Comparison of ENCODE assay signal across 35 cellular contexts in genomic region chr10:15266117-15266516, GRCh38.
"Had no signal": no experiment of that assay in that cellular context is flagged by ENCODE, and none has a peak within 500 bp of the region (broad histone marks: within the 10 kb centered on the region; RNA-seq: fewer than 3 reads in every experiment).

No MANE protein-coding gene starts in this region.

- H3K4me3 ChIP-seq: adrenal gland, body of pancreas, breast epithelium had no signal

- H3K4me1 ChIP-seq: adrenal gland, breast epithelium had no signal

- H3K9me3 Mint-ChIP-seq: activated CD4-positive, alpha-beta T cell treated with anti-CD3 and anti-CD28 coated beads, Interleukin-2, amount 10 ng/mL, durations not matched to agents 24 days and 14 days; activated CD8-positive, alpha-beta T cell treated with anti-CD3 and anti-CD28 coated beads for 36 hours; activated T-cell treated with anti-CD3 and anti-CD28 coated beads, Interleukin-2, amount 50 U/mL, for 72 hours; activated T-helper 1 cell treated with anti-CD3 and anti-CD28 coated beads, Interleukin-12 subunit alpha, Interleukin-12 subunit beta, Interleukin-2, Interleukin-4 antibody, amounts not matched to agents 30 ng/mL and 10 ng/mL and 1 ng/mL, durations not matched to agents 14 hours and 24 hours and 36 hours; activated T-helper 17 cell treated with anti-CD3 and anti-CD28 coated beads, Interleukin-2, amount 50 U/mL, for 72 hours; T-helper 1 cell treated with Interleukin-12 subunit alpha and Interleukin-12 subunit beta and Interleukin-4 antibody, amounts not matched to agents 30 μg/mL and 1 μg/mL, for 36 hours; T-helper 2 cell treated with Interferon-gamma antibody and Interleukin-4, amounts not matched to agents 5 μg/mL and 100 μg/mL, for 36 hours had no signal

- H3K9me3 ChIP-seq: adrenal gland, body of pancreas had no signal

- ATAC-seq: activated CD8-positive, alpha-beta T cell treated with anti-CD3 and anti-CD28 coated beads for 36 hours; activated naive CD4-positive, alpha-beta T cell treated with anti-CD3 and anti-CD28 coated beads, Interleukin-2, amount 50 U/mL, for 72 hours; activated T-cell treated with anti-CD3 and anti-CD28 coated beads, Interleukin-2, amount 50 U/mL, for 4 hours; activated T-cell treated with anti-CD3 and anti-CD28 coated beads, Interleukin-2, amount 50 U/mL, for 72 hours; activated T-helper 17 cell treated with anti-CD3 and anti-CD28 coated beads, Interleukin-2, amount 50 U/mL, for 72 hours; body of pancreas had no signal

- DNase-seq: activated B cell treated with CpG ODN at 0.5 μM for 24 hours; activated CD4-positive, alpha-beta memory T cell treated with anti-CD3 and anti-CD28 coated beads for 36 hours; activated CD4-positive, alpha-beta T cell treated with anti-CD3 and anti-CD28 coated beads for 4 hours; activated CD4-positive, alpha-beta T cell treated with anti-CD3 and anti-CD28 coated beads, Interleukin-2, amount 10 ng/mL, durations not matched to agents 24 days and 14 days; activated CD4-positive, alpha-beta T cell treated with anti-CD3 and anti-CD28 coated beads, Interleukin-2, amount 50 U/mL, for 1 hour; activated CD4-positive, alpha-beta T cell treated with anti-CD3 and anti-CD28 coated beads, Interleukin-2, amount 50 U/mL, for 4 hours; activated CD4-positive, CD25-positive, alpha-beta regulatory T cell treated with anti-CD3 and anti-CD28 coated beads, Interleukin-2, amount 50 U/mL, for 72 hours; activated CD8-positive, alpha-beta memory T cell treated with anti-CD3 and anti-CD28 coated beads, Interleukin-2, amount 50 U/mL, for 4 hours; activated CD8-positive, alpha-beta T cell treated with anti-CD3 and anti-CD28 coated beads for 36 hours; activated effector memory CD4-positive, alpha-beta T cell treated with anti-CD3 and anti-CD28 coated beads, Interleukin-2, amount 50 U/mL, for 16 hours; activated gamma-delta T cell treated with Interleukin-2 at 50 U/mL for 16 hours; activated naive CD4-positive, alpha-beta T cell; activated naive CD4-positive, alpha-beta T cell treated with anti-CD3 and anti-CD28 coated beads for 36 hours; activated naive CD4-positive, alpha-beta T cell treated with anti-CD3 and anti-CD28 coated beads, Interleukin-2, amount 50 U/mL, for 16 hours; activated naive CD8-positive, alpha-beta T cell treated with anti-CD3 and anti-CD28 coated beads for 36 hours; activated T-cell treated with anti-CD3 and anti-CD28 coated beads for 4 hours; activated T-cell treated with anti-CD3 and anti-CD28 coated beads, Interleukin-2, amount 50 U/mL, for 1 hour; activated T-cell treated with anti-CD3 and anti-CD28 coated beads, Interleukin-2, amount 50 U/mL, for 4 hours; activated T-cell treated with anti-CD3 and anti-CD28 coated beads, Interleukin-2, amount 50 U/mL, for 72 hours; amniotic stem cell; aorta; body of pancreas; brain microvascular endothelial cell; central memory CD4-positive, alpha-beta T cell; T-helper 1 cell; T-helper 2 cell; T-helper 9 cell had no signal

- H3K27ac ChIP-seq: adrenal gland, body of pancreas, brain microvascular endothelial cell, breast epithelium, VCaP had no signal

- H3K27me3 ChIP-seq: adrenal gland, body of pancreas, brain microvascular endothelial cell, breast epithelium had no signal

- H3K27ac Mint-ChIP-seq: activated B cell treated with CpG ODN at 0.5 μM for 24 hours; activated CD4-positive, alpha-beta memory T cell treated with anti-CD3 and anti-CD28 coated beads for 36 hours; activated CD4-positive, alpha-beta T cell treated with anti-CD3 and anti-CD28 coated beads, Interleukin-2, amount 10 ng/mL, durations not matched to agents 24 days and 14 days; activated CD8-positive, alpha-beta T cell treated with anti-CD3 and anti-CD28 coated beads for 36 hours; activated naive CD4-positive, alpha-beta T cell treated with anti-CD3 and anti-CD28 coated beads for 36 hours; activated naive CD4-positive, alpha-beta T cell treated with anti-CD3 and anti-CD28 coated beads, Interleukin-2, amount 50 U/mL, for 72 hours; activated naive CD8-positive, alpha-beta T cell treated with anti-CD3 and anti-CD28 coated beads for 36 hours; activated T-cell treated with anti-CD3 and anti-CD28 coated beads, Interleukin-2, amount 50 U/mL, for 72 hours; activated T-helper 1 cell treated with anti-CD3 and anti-CD28 coated beads, Interleukin-12 subunit alpha, Interleukin-12 subunit beta, Interleukin-2, Interleukin-4 antibody, amounts not matched to agents 30 ng/mL and 10 ng/mL and 1 ng/mL, durations not matched to agents 14 hours and 24 hours and 36 hours; activated T-helper 17 cell treated with anti-CD3 and anti-CD28 coated beads, Interleukin-2, amount 50 U/mL, for 72 hours; T-helper 1 cell treated with Interleukin-12 subunit alpha and Interleukin-12 subunit beta and Interleukin-4 antibody, amounts not matched to agents 30 μg/mL and 1 μg/mL, for 36 hours; T-helper 2 cell treated with Interferon-gamma antibody and Interleukin-4, amounts not matched to agents 5 μg/mL and 100 μg/mL, for 36 hours had no signal

- H3K4me1 Mint-ChIP-seq: activated B cell treated with CpG ODN at 0.5 μM for 24 hours; activated CD4-positive, alpha-beta T cell treated with anti-CD3 and anti-CD28 coated beads, Interleukin-2, amount 10 ng/mL, durations not matched to agents 24 days and 14 days; activated naive CD8-positive, alpha-beta T cell treated with anti-CD3 and anti-CD28 coated beads for 36 hours; activated T-helper 17 cell treated with anti-CD3 and anti-CD28 coated beads, Interleukin-2, amount 50 U/mL, for 72 hours had no signal

- H3K4me3 Mint-ChIP-seq: activated B cell treated with CpG ODN at 0.5 μM for 24 hours; activated CD4-positive, alpha-beta memory T cell treated with anti-CD3 and anti-CD28 coated beads for 36 hours; activated CD4-positive, alpha-beta T cell treated with anti-CD3 and anti-CD28 coated beads, Interleukin-2, amount 10 ng/mL, durations not matched to agents 24 days and 14 days; activated CD8-positive, alpha-beta T cell treated with anti-CD3 and anti-CD28 coated beads for 36 hours; activated naive CD4-positive, alpha-beta T cell treated with anti-CD3 and anti-CD28 coated beads for 36 hours; activated naive CD8-positive, alpha-beta T cell treated with anti-CD3 and anti-CD28 coated beads for 36 hours; activated T-cell treated with anti-CD3 and anti-CD28 coated beads, Interleukin-2, amount 50 U/mL, for 4 hours; activated T-cell treated with anti-CD3 and anti-CD28 coated beads, Interleukin-2, amount 50 U/mL, for 72 hours; activated T-helper 1 cell treated with anti-CD3 and anti-CD28 coated beads, Interleukin-12 subunit alpha, Interleukin-12 subunit beta, Interleukin-2, Interleukin-4 antibody, amounts not matched to agents 30 ng/mL and 10 ng/mL and 1 ng/mL, durations not matched to agents 14 hours and 24 hours and 36 hours; activated T-helper 17 cell treated with anti-CD3 and anti-CD28 coated beads, Interleukin-2, amount 50 U/mL, for 72 hours; T-helper 1 cell treated with Interleukin-12 subunit alpha and Interleukin-12 subunit beta and Interleukin-4 antibody, amounts not matched to agents 30 μg/mL and 1 μg/mL, for 36 hours; T-helper 2 cell treated with Interferon-gamma antibody and Interleukin-4, amounts not matched to agents 5 μg/mL and 100 μg/mL, for 36 hours had no signal

- H3K27me3 Mint-ChIP-seq: activated CD4-positive, alpha-beta memory T cell treated with anti-CD3 and anti-CD28 coated beads for 36 hours; activated CD4-positive, alpha-beta T cell treated with anti-CD3 and anti-CD28 coated beads, Interleukin-2, amount 10 ng/mL, durations not matched to agents 24 days and 14 days; activated CD8-positive, alpha-beta T cell treated with anti-CD3 and anti-CD28 coated beads for 36 hours; activated naive CD8-positive, alpha-beta T cell treated with anti-CD3 and anti-CD28 coated beads for 36 hours; activated T-helper 17 cell treated with anti-CD3 and anti-CD28 coated beads, Interleukin-2, amount 50 U/mL, for 72 hours had no signal

- H3K36me3 ChIP-seq: adrenal gland, breast epithelium had no signal
